ENCODE assay signal across 8 cellular contexts in genomic region chr3:128879125-128879969, GRCh38. TPM values are rescaled to one million over a fixed set of nuclear protein-coding genes. Genes with fewer than 3 reads are reported as not detected.
A peak's percentile ranks its signal among the peaks of the same experiment; 100 is the strongest.
DNase-seq lines count a peak whose midpoint lies in the region; ATAC-seq and TF ChIP-seq lines count a peak whose summit lies in the region.

Gene ACAD9, plus strand, starts transcription at chr3:128879620. Its CDS starts 72 bp downstream, at chr3:128879692.

- peak within 1 kb of the TSS; percentile 94 for H3K27ac ChIP-seq in WERI-Rb-1
- H3K27ac ChIP-seq in mammary epithelial cell (ENCODE audit: insufficient read depth, low read depth, low read length): peak within 1 kb of the TSS; percentile 97
- peak within 1 kb of the TSS; percentile 96 for H3K27ac ChIP-seq in iPS-20b (ENCODE audit: low read length)
- H3K27ac ChIP-seq in skin epidermis: peak within 1 kb of the TSS; percentile 71 to 99 (median 94)

- peak within 1 kb of the TSS; percentile 100 for H3K9ac ChIP-seq in mammary epithelial cell (ENCODE audit: insufficient read depth, low read length)
- H3K9ac ChIP-seq in iPS-20b (ENCODE audit: low read depth, low read length): peak within 1 kb of the TSS; percentile 98

- dilution Hi-C loops in mammary epithelial cell (cut with HindIII; ENCODE audit: low sequenced_read_pairs): no loop called here

- peak within 1 kb of the TSS; percentile 93 for H2AFZ ChIP-seq in mammary epithelial cell (ENCODE audit: low read depth, low read length)

- H3K9me3 ChIP-seq in WERI-Rb-1 (ENCODE audit: severe bottlenecking) (no peaks in the 10 kb centered on the region), mammary epithelial cell (replicated peaks; ENCODE audit: insufficient read depth, low read length) (no peaks in the 10 kb centered on the region), iPS-20b (ENCODE audit: insufficient read depth, low read depth, low read length) (no peaks in the 10 kb centered on the region)

- TSS peak; percentile 50 for BruUV-seq in mammary epithelial cell (replicated peaks; lab: Mats Ljungman, UMichigan)

- in situ Hi-C loops in ACHN (cut with HindIII; ENCODE audit: low pct_ligation_motif_present, low pct_unique_long_range_greater_than_20kb, low sequenced_read_pairs) (no loop called here), mammary epithelial cell (cut with MboI; ENCODE audit: low sequenced_read_pairs in 2 of 2) (no loop called here)

- WGBS in mammary epithelial cell (ENCODE audit: low coverage, missing lambda C conversion rate): 2% methylated on average over 41 of the region's 65 CpGs

- H3K4me2 ChIP-seq in mammary epithelial cell (ENCODE audit: insufficient read depth, low read depth, low read length): peak within 1 kb of the TSS; percentile 92

- DNase-seq in ACHN: peak; percentile 95
- peak; percentile 97 for DNase-seq in NCI-H2227 (lab: John Stamatoyannopoulos, UW; ENCODE audit: unreplicated experiment)
- DNase-seq in WERI-Rb-1: peak; percentile 98
- peak; percentile 97 for DNase-seq in mammary epithelial cell

- intact Hi-C loops in mammary epithelial cell (cut with micrococcal nuclease): loop anchor here (2.0 to 10.0 kb wide), 3 partner anchors 153 to 261 kb away; partner anchors contain the start of gene RAB7A

- ATAC-seq in GM18873 (IDR thresholded peaks at IDR 0.05; ENCODE audit: low FRiP score, unreplicated experiment): peak; percentile 88
- ATAC-seq in HG03139 (IDR thresholded peaks at IDR 0.05; ENCODE audit: unreplicated experiment): peak; percentile 83

- H3K4me1 ChIP-seq in mammary epithelial cell (ENCODE audit: insufficient read depth, low read length) (peaks cover 21% of the 10 kb centered on the region), iPS-20b (ENCODE audit: insufficient read depth, low read length) (no peaks in the 10 kb centered on the region)

- peaks cover 65% of the 10 kb centered on the region for H3K79me2 ChIP-seq in mammary epithelial cell (ENCODE audit: insufficient read depth, low read length)

- CTCF ChIA-PET in mammary epithelial cell (lab: Charles Lee; ENCODE audit: low non-redundant PET): no interaction called here

- H3K4me3 ChIP-seq in WERI-Rb-1 (ENCODE audit: low read depth, low read length): peak within 1 kb of the TSS; percentile 86
- peak within 1 kb of the TSS; percentile 82 to 98 (median 94) for H3K4me3 ChIP-seq in mammary epithelial cell (replicated peaks in 1 of 3; ENCODE audit: insufficient read depth in 1 of 3, low read depth in 2 of 3, low read length in 3 of 3)
- H3K4me3 ChIP-seq in iPS-20b (ENCODE audit: low read length): peak within 1 kb of the TSS; percentile 94
- H3K4me3 ChIP-seq in skin epidermis: peak within 1 kb of the TSS; percentile 56 to 79 (median 66)

- H3K27me3 ChIP-seq in WERI-Rb-1 (ENCODE audit: insufficient read depth, low read depth, severe bottlenecking): no peaks in the 10 kb centered on the region
- H3K27me3 ChIP-seq in mammary epithelial cell (ENCODE audit: insufficient read depth, low read length): no peaks in the 10 kb centered on the region
- peaks cover 11% of the 10 kb centered on the region; the same call in 1 of the 2 replicates for H3K27me3 ChIP-seq in iPS-20b (ENCODE audit: insufficient read depth, low read length)

- TF ChIP-seq CTCF in WERI-Rb-1 (IDR thresholded peaks at IDR 0.05; ENCODE audit: low read depth, low read length): no peak
- no peak for TF ChIP-seq CTCF in mammary epithelial cell (conservative IDR thresholded peaks at IDR 0.05 in 1 of 2, IDR thresholded peaks at IDR 0.05 in 1 of 2; ENCODE audit: extremely low read depth in 1 of 2, insufficient read depth in 1 of 2, low read depth in 1 of 2, low read length in 2 of 2)

- H4K20me1 ChIP-seq in mammary epithelial cell (ENCODE audit: insufficient read depth, low read length): no peaks in the 10 kb centered on the region

- H3K36me3 ChIP-seq in WERI-Rb-1 (peaks cover 18% of the 10 kb centered on the region), mammary epithelial cell (ENCODE audit: insufficient read depth, low read length) (peaks cover 8% of the 10 kb centered on the region), iPS-20b (ENCODE audit: insufficient read depth, low read depth, low read length) (peaks cover 17% of the 10 kb centered on the region)

RNA-seq across cellular contexts. Expression of gene ACAD9, which starts in this region (rescaled TPM):
- total RNA-seq in mammary epithelial cell: 10 to 100 TPM; 35.2 to 48.7 TPM
- polyA plus RNA-seq in mammary epithelial cell: 45.4 TPM
- polyA minus RNA-seq in mammary epithelial cell: 55.6 TPM

Comparison
In these comparisons a context has a peak if more than half of its experiments do, and no peak if none do; other contexts are left out.
1. Peak in every context shown above with its lines: DNase-seq, ATAC-seq, H3K4me3 ChIP-seq and H3K27ac ChIP-seq.